8 cellular contexts compared by ENCODE assay signal in genomic region chr5:91361055-91361701, GRCh38. TPM values are rescaled to one million over a fixed set of nuclear protein-coding genes. Genes with fewer than 3 reads are reported as not detected.
DNase-seq lines count a peak whose midpoint lies in the region; ATAC-seq, FAIRE-seq and TF ChIP-seq lines count a peak whose summit lies in the region.
"Had no signal": no experiment of that assay in that cellular context is flagged by ENCODE, and none has a peak within 500 bp of the region (broad histone marks: within the 10 kb centered on the region; RNA-seq: fewer than 3 reads in every experiment).

No MANE protein-coding gene starts in this region.

- H3K27me3 ChIP-seq in GM23248 (replicated peaks; ENCODE audit: insufficient read depth) = no peaks in the 10 kb centered on the region

- H3K4me3 ChIP-seq in kidney (ENCODE audit: low read length in 2 of 2) (no peak overlapping the region), GM23248 (no peak overlapping the region)
- H3K4me3 ChIP-seq: GM23338 had no signal

- in situ Hi-C loops in GM23248 (cut with MboI) = no loop called here

- H3K9me3 Mint-ChIP-seq in IgD-negative memory B cell (peaks cover 1 to 13% (median 5%) of the 10 kb centered on the region in 3 donors), CD14-positive monocyte (peaks cover 0 to 4% (median 2%) of the 10 kb centered on the region in 7 donors)
- H3K9me3 Mint-ChIP-seq: GM23338 had no signal

- no peaks in the 10 kb centered on the region for H3K79me2 ChIP-seq in GM23248 (ENCODE audit: insufficient read depth)

- DNase-seq in kidney glomerular epithelial cell (lab: John Stamatoyannopoulos, UW) (peak; percentile 31), kidney (no peak), GM23248 (no peak), CD14-positive monocyte (ENCODE audit: low spot score) (no peak)

- no peak overlapping the region for H3K27ac ChIP-seq in kidney (ENCODE audit: low read depth in 2 of 2, low read length in 2 of 2)
- H3K27ac ChIP-seq in GM23248 = no peak overlapping the region

- ATAC-seq in GM18868 (IDR thresholded peaks at IDR 0.05; ENCODE audit: unreplicated experiment) = peak; percentile 89
- peak; percentile 73 for ATAC-seq in GM21723 (IDR thresholded peaks at IDR 0.05; ENCODE audit: unreplicated experiment)
- ATAC-seq: GM23338 had no signal

- no peaks in the 10 kb centered on the region; the same call in 1 of the 2 replicates for H3F3A ChIP-seq in GM23248 (ENCODE audit: insufficient read depth)

- no peak for FAIRE-seq in kidney (lab: Jason Lieb, UNC)

- H4K20me1 ChIP-seq in GM23248 (ENCODE audit: insufficient read depth) = no peaks in the 10 kb centered on the region

- TF ChIP-seq CTCF in kidney (IDR thresholded peaks at IDR 0.05; ENCODE audit: borderline replicate concordance, extremely low read depth, insufficient read depth) (no peak), CD14-positive monocyte (IDR thresholded peaks at IDR 0.05) (no peak)

- H3K4me3 Mint-ChIP-seq in IgD-negative memory B cell = peak overlapping the region in 3 of 4 donors; percentile 5 to 19 (median 14)
- H3K4me3 Mint-ChIP-seq in CD14-positive monocyte = no peak overlapping the region
- H3K4me3 Mint-ChIP-seq: GM23338 had no signal

- H3K9me3 ChIP-seq in kidney (ENCODE audit: control insufficient read depth in 1 of 2, low read length in 2 of 2) (no peaks in the 10 kb centered on the region), GM23248 (ENCODE audit: low read depth) (no peaks in the 10 kb centered on the region)

- H2AFZ ChIP-seq in GM23248 = no peak overlapping the region
- H2AFZ ChIP-seq: GM23338 had no signal

- no peak overlapping the region for H3K9ac ChIP-seq in kidney (ENCODE audit: low read length in 2 of 2)
- no peak overlapping the region for H3K9ac ChIP-seq in GM23248

- no peaks in the 10 kb centered on the region for H3K9me2 ChIP-seq in GM23248 (ENCODE audit: insufficient read depth)

- intact Hi-C loops in kidney (cut with DNase I) = loop anchor here (10.0 kb wide), 1 partner anchor 76 kb away; no protein-coding TSS in a partner anchor
- intact Hi-C loops in CD14-positive monocyte (cut with micrococcal nuclease) = no loop called here

- peaks cover 3% of the 10 kb centered on the region for H3K36me3 Mint-ChIP-seq in IgD-negative memory B cell
- peaks cover 5% of the 10 kb centered on the region in 2 donors for H3K36me3 Mint-ChIP-seq in CD14-positive monocyte

- H3K4me1 Mint-ChIP-seq in IgD-negative memory B cell (peaks cover 9 to 14% (median 12%) of the 10 kb centered on the region in 3 donors), CD14-positive monocyte (peaks cover 11% of the 10 kb centered on the region)

- H3K27me3 Mint-ChIP-seq in IgD-negative memory B cell = no peaks in the 10 kb centered on the region
- peaks cover 0 to 3% (median 0%) of the 10 kb centered on the region in 3 donors for H3K27me3 Mint-ChIP-seq in CD14-positive monocyte (ENCODE audit: low read depth in 3 of 3)

- 84 to 86% methylated on average over 6 of the region's 6 CpGs for WGBS in GM23248 (ENCODE audit: low coverage in 1 of 2, low lambda C conversion rate in 2 of 2, missing lambda C conversion rate in 2 of 2), 2 experiments

- peak overlapping the region in 2 of 3 donors; percentile 49 to 75 for H3K27ac Mint-ChIP-seq in IgD-negative memory B cell
- no peak overlapping the region for H3K27ac Mint-ChIP-seq in CD14-positive monocyte
- H3K27ac Mint-ChIP-seq: GM23338 had no signal

- H3K4me1 ChIP-seq in kidney (ENCODE audit: control insufficient read depth in 1 of 2, insufficient read depth in 1 of 2, low read depth in 1 of 2, low read length in 2 of 2) = peaks cover 0 to 9% of the 10 kb centered on the region in 2 donors
- H3K4me1 ChIP-seq in GM23248 (ENCODE audit: insufficient read depth) = no peaks in the 10 kb centered on the region

- H3K36me3 ChIP-seq in kidney (ENCODE audit: control insufficient read depth in 1 of 2, insufficient read depth in 2 of 2, low read length in 2 of 2) (no peaks in the 10 kb centered on the region), GM23248 (ENCODE audit: low read depth) (no peaks in the 10 kb centered on the region)

- H3K4me2 ChIP-seq in GM23248 (ENCODE audit: unreplicated experiment) = no peak overlapping the region
- H3K4me2 ChIP-seq: GM23338 had no signal

RNA-seq across cellular contexts. Expression of gene ARRDC3, which starts 21.9 kb away (rescaled TPM):
- polyA plus RNA-seq in IgD-negative memory B cell (79.2 TPM), kidney (ENCODE audit: insufficient read depth, low read depth, low replicate concordance) (18.4 TPM), GM23248 (2016; fragmentation: Nextera tagmentation; extraction: Ambion mirVana) (42.7 and 46.0 TPM in 2 replicates), CD14-positive monocyte (10 to 100 TPM; 43.3 to 64.6 TPM)
- total RNA-seq in kidney = 124 TPM
- 61.2 and 70.6 TPM in 2 replicates for total RNA-seq in GM23248 (2014; rRNA removed; shearing (Covaris generic))

Comparison
In these comparisons a context has a peak if more than half of its experiments do, and no peak if none do; other contexts are left out.
1. H3K27ac Mint-ChIP-seq: peak in IgD-negative memory B cell (2 of 3); none in CD14-positive monocyte (0 of 7).
2. H3K4me3 Mint-ChIP-seq: peak in IgD-negative memory B cell (3 of 4); none in CD14-positive monocyte (0 of 2).